In the genomic region with DNA sequence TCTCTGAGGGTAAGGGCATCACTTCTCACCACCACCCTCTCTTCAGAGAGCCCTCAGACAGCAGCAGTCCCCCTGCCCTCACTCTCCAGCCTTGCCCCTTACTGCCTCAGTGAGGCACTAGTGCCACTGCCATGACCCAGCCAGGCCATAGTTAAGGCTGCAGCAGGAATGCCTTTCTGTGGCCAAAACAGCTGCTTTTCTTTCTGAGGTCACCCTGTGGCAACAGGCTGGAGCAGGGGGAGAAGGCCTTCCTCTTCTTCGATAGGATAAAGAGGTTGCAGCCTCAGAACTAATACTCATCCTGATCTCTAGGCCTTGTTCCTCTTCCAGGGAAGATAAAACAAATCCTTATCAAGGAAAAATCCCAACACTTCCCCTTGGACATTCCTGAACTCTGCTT, we compare ENCODE assay signal across 1 cellular context.
TF ChIP-seq lines count a peak whose summit lies in the region.

No MANE protein-coding gene starts in this region.

TF ChIP-seq in HepG2, 621 proteins besides CTCF, POLR2A, EP300 and RAD21:
- TF ChIP-seq, protein P1, sequence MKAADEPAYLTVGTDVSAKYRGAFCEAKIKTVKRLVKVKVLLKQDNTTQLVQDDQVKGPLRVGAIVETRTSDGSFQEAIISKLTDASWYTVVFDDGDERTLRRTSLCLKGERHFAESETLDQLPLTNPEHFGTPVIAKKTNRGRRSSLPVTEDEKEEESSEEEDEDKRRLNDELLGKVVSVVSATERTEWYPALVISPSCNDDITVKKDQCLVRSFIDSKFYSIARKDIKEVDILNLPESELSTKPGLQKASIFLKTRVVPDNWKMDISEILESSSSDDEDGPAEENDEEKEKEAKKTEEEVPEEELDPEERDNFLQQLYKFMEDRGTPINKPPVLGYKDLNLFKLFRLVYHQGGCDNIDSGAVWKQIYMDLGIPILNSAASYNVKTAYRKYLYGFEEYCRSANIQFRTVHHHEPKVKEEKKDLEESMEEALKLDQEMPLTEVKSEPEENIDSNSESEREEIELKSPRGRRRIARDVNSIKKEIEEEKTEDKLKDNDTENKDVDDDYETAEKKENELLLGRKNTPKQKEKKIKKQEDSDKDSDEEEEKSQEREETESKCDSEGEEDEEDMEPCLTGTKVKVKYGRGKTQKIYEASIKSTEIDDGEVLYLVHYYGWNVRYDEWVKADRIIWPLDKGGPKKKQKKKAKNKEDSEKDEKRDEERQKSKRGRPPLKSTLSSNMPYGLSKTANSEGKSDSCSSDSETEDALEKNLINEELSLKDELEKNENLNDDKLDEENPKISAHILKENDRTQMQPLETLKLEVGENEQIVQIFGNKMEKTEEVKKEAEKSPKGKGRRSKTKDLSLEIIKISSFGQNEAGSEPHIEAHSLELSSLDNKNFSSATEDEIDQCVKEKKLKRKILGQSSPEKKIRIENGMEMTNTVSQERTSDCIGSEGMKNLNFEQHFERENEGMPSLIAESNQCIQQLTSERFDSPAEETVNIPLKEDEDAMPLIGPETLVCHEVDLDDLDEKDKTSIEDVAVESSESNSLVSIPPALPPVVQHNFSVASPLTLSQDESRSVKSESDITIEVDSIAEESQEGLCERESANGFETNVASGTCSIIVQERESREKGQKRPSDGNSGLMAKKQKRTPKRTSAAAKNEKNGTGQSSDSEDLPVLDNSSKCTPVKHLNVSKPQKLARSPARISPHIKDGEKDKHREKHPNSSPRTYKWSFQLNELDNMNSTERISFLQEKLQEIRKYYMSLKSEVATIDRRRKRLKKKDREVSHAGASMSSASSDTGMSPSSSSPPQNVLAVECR (CRISPR knock-in tag; IDR thresholded peaks at IDR 0.05; ENCODE audit: borderline replicate concordance), result no peak
- TF ChIP-seq, protein P2, sequence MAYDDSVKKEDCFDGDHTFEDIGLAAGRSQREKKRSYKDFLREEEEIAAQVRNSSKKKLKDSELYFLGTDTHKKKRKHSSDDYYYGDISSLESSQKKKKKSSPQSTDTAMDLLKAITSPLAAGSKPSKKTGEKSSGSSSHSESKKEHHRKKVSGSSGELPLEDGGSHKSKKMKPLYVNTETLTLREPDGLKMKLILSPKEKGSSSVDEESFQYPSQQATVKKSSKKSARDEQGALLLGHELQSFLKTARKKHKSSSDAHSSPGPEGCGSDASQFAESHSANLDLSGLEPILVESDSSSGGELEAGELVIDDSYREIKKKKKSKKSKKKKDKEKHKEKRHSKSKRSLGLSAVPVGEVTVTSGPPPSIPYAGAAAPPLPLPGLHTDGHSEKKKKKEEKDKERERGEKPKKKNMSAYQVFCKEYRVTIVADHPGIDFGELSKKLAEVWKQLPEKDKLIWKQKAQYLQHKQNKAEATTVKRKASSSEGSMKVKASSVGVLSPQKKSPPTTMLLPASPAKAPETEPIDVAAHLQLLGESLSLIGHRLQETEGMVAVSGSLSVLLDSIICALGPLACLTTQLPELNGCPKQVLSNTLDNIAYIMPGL (CRISPR knock-in tag; IDR thresholded peaks at IDR 0.05; ENCODE audit: borderline replicate concordance in 1 of 2, low read depth in 1 of 2), result no peak
- TF ChIP-seq ZNF3 (CRISPR knock-in tag; IDR thresholded peaks at IDR 0.05) (no peak), ZMYM4 (CRISPR knock-in tag; IDR thresholded peaks at IDR 0.05) (no peak), REPIN1 (CRISPR knock-in tag; IDR thresholded peaks at IDR 0.05; ENCODE audit: borderline replicate concordance, low read depth) (no peak), ZMAT3 (CRISPR knock-in tag; conservative IDR thresholded peaks at IDR 0.05) (no peak), SAFB2 (CRISPR knock-in tag; IDR thresholded peaks at IDR 0.05; ENCODE audit: borderline replicate concordance, low read depth) (no peak), HDAC2 (CRISPR knock-in tag; IDR thresholded peaks at IDR 0.05) (no peak), ISX (CRISPR knock-in tag; conservative IDR thresholded peaks at IDR 0.05) (no peak), ZNF558 (CRISPR knock-in tag; IDR thresholded peaks at IDR 0.05; ENCODE audit: borderline replicate concordance) (no peak), ZNF724P (CRISPR knock-in tag; IDR thresholded peaks at IDR 0.05; ENCODE audit: borderline replicate concordance) (no peak), RXRA (CRISPR knock-in tag; IDR thresholded peaks at IDR 0.05) (no peak)
- TF ChIP-seq, protein P3, sequence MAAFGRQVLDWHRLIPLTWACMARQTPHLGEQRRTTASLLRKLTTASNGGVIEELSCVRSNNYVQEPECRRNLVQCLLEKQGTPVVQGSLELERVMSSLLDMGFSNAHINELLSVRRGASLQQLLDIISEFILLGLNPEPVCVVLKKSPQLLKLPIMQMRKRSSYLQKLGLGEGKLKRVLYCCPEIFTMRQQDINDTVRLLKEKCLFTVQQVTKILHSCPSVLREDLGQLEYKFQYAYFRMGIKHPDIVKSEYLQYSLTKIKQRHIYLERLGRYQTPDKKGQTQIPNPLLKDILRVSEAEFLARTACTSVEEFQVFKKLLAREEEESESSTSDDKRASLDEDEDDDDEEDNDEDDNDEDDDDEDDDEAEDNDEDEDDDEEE (CRISPR knock-in tag; IDR thresholded peaks at IDR 0.05), result no peak
- TF ChIP-seq, protein P4, sequence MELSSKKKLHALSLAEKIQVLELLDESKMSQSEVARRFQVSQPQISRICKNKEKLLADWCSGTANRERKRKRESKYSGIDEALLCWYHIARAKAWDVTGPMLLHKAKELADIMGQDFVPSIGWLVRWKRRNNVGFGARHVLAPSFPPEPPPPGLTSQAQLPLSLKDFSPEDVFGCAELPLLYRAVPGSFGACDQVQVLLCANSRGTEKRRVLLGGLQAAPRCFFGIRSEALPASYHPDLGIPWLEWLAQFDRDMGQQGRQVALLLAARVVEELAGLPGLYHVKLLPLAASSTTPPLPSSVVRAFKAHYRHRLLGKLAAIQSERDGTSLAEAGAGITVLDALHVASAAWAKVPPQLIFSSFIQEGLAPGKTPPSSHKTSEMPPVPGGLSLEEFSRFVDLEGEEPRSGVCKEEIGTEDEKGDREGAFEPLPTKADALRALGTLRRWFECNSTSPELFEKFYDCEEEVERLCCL (CRISPR knock-in tag; IDR thresholded peaks at IDR 0.05; ENCODE audit: borderline replicate concordance), result no peak
